In genomic region chr9:69104830-69105527, GRCh38 we compare ENCODE assay signal across 12 cellular contexts.
DNase-seq lines count a peak whose midpoint lies in the region; ATAC-seq lines count a peak whose summit lies in the region.
"Had no signal": no experiment of that assay in that cellular context is flagged by ENCODE, and none has a peak within 500 bp of the region (broad histone marks: within the 10 kb centered on the region; RNA-seq: fewer than 3 reads in every experiment).

No MANE protein-coding gene starts in this region.

- H3K9me3 ChIP-seq in right cardiac atrium (ENCODE audit: control insufficient read depth, low read length), result no peaks in the 10 kb centered on the region
- H3K9me3 ChIP-seq: sigmoid colon had no signal

- H3K27ac ChIP-seq in right cardiac atrium (ENCODE audit: low read length), result no peak overlapping the region
- H3K27ac ChIP-seq: brain microvascular endothelial cell, sigmoid colon had no signal

- no peak overlapping the region for H3K4me3 ChIP-seq in right cardiac atrium (ENCODE audit: low read length)
- H3K4me3 ChIP-seq: sigmoid colon had no signal

- no peaks in the 10 kb centered on the region for H3K4me1 ChIP-seq in right cardiac atrium (ENCODE audit: control insufficient read depth, insufficient read depth, low read length)
- H3K4me1 ChIP-seq: sigmoid colon had no signal

- no peak for DNase-seq in right cardiac atrium
- no peak for DNase-seq in left ventricle myocardium superior
- DNase-seq in RPMI8226, result peak; percentile 89
- DNase-seq in left colon, result peak; percentile 87 to 95
- no peak for DNase-seq in AML-193 (lab: John Stamatoyannopoulos, UW)
- no peak for DNase-seq in DMS 273 (lab: John Stamatoyannopoulos, UW; ENCODE audit: unreplicated experiment)
- DNase-seq in NCI-H2227 (lab: John Stamatoyannopoulos, UW; ENCODE audit: unreplicated experiment), result no peak
- DNase-seq: brain microvascular endothelial cell, NCI-H2171 treated with DMSO at 0.1 percent for 48 hours, sigmoid colon, T-helper 2 cell had no signal

- ATAC-seq in right cardiac atrium (peak; percentile 41 to 71), left ventricle myocardium superior (no peak), left colon (peak; percentile 99), HG03280 (IDR thresholded peaks at IDR 0.05; ENCODE audit: unreplicated experiment) (no peak)

- intact Hi-C loops in right cardiac atrium (cut with DNase I) (no loop called here), left ventricle myocardium superior (cut with micrococcal nuclease) (no loop called here), left colon (cut with DNase I, micrococcal nuclease) (no loop called here)

- no peaks in the 10 kb centered on the region for H3K27me3 ChIP-seq in right cardiac atrium (ENCODE audit: control insufficient read depth, insufficient read depth)
- H3K27me3 ChIP-seq: brain microvascular endothelial cell, sigmoid colon had no signal

- WGBS in right cardiac atrium, result 59% methylated on average over 2 of the region's 2 CpGs

Comparison
In these comparisons a context has a peak if more than half of its experiments do, and no peak if none do; other contexts are left out.
1. ATAC-seq: peak in right cardiac atrium (2 of 2) and left colon (single experiment); none in left ventricle myocardium superior (single experiment) and HG03280 (single experiment).
2. DNase-seq: peak in RPMI8226 (single experiment) and left colon (2 of 2); none in right cardiac atrium (0 of 3), left ventricle myocardium superior (single experiment), AML-193 (0 of 2), DMS 273 (single experiment) and NCI-H2227 (single experiment).